Comparison of ENCODE assay signal across 35 cellular contexts in the genomic region with DNA sequence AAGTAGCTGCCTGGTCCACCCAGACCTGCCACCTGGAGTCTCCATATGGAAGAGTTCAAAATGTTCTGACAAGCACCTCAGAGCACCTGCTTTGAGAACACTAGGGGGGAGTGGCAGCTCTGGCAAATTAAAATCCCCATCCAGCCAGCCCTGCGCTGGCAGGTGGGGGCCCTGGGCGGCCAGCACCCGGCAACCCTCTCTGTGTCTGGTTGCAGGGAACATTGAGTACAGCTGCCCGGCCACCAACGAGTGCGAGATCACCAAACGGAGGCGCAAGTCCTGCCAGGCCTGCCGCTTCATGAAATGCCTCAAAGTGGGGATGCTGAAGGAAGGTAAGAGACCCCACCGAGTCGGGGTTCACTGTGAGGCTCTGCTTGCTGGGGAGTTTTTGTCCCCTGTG.
"Had no signal": no experiment of that assay in that cellular context is flagged by ENCODE, and none has a peak within 500 bp of the region (broad histone marks: within the 10 kb centered on the region; RNA-seq: fewer than 3 reads in every experiment).

No MANE protein-coding gene starts in this region.

- H3K4me3 ChIP-seq: MG63 had no signal

- H3K9me3 ChIP-seq: MG63 had no signal

- DNase-seq: Kasumi-1, MG63, MM.1S, MV-4-11, NCI-H1048, NCI-H1092, NCI-H1092 treated with DMSO at 0.1 percent for 48 hours, NCI-H1105, NCI-H1105 treated with DMSO at 0.1 percent for 48 hours, NCI-H1417, NCI-H1417 treated with DMSO at 0.1 percent for 48 hours, NCI-H1436, NCI-H1436 treated with DMSO at 0.1 percent for 48 hours, NCI-H146, NCI-H1694, NCI-H1694 treated with DMSO at 0.1 percent for 48 hours, NCI-H187, NCI-H187 treated with DMSO at 0.1 percent for 48 hours, NCI-H1930, NCI-H2029, NCI-H2029 treated with DMSO at 0.1 percent for 48 hours, NCI-H2081, NCI-H2081 treated with DMSO at 0.1 percent for 48 hours, NCI-H2107, NCI-H2171, NCI-H2171 treated with DMSO at 0.1 percent for 48 hours, NCI-H2227 treated with DMSO at 0.1 percent for 48 hours, NCI-H226, NCI-H345, NCI-H446, NCI-H446 treated with DMSO at 0.1 percent for 48 hours, NCI-H510A, NCI-H510A treated with DMSO at 0.1 percent for 48 hours, NCI-H524, NCI-H524 treated with DMSO at 0.1 percent for 48 hours had no signal

- H3K36me3 ChIP-seq: MG63 had no signal

- H3K27me3 ChIP-seq: MG63 had no signal
